14 cellular contexts compared by ENCODE assay signal in genomic region chr12:48489012-48489411, GRCh38. TPM values are rescaled to one million over a fixed set of nuclear protein-coding genes. Genes with fewer than 3 reads are reported as not detected.
A peak's percentile ranks its signal among the peaks of the same experiment; 100 is the strongest.
DNase-seq lines count a peak whose midpoint lies in the region; ATAC-seq and TF ChIP-seq lines count a peak whose summit lies in the region.
"Had no signal": no experiment of that assay in that cellular context is flagged by ENCODE, and none has a peak within 500 bp of the region (broad histone marks: within the 10 kb centered on the region; RNA-seq: fewer than 3 reads in every experiment).

No MANE protein-coding gene starts in this region.

- ATAC-seq in activated CD8-positive, alpha-beta T cell treated with anti-CD3 and anti-CD28 coated beads for 36 hours = peak; percentile 92
- ATAC-seq in activated CD8-positive, alpha-beta T cell treated with anti-CD3 and anti-CD28 coated beads, Interleukin-2, amount 10 ng/mL, durations not matched to agents 7 days and 5 days = no peak
- peak; percentile 86 for ATAC-seq in HG02623 (IDR thresholded peaks at IDR 0.05; ENCODE audit: unreplicated experiment)
- ATAC-seq: A549 had no signal

- no peak overlapping the region for H3K27ac Mint-ChIP-seq in activated CD8-positive, alpha-beta T cell treated with anti-CD3 and anti-CD28 coated beads for 36 hours
- H3K27ac Mint-ChIP-seq in activated CD8-positive, alpha-beta T cell treated with anti-CD3 and anti-CD28 coated beads, Interleukin-2, amount 10 ng/mL, durations not matched to agents 7 days and 5 days = no peak overlapping the region

- intact Hi-C loops in activated CD8-positive, alpha-beta T cell treated with anti-CD3 and anti-CD28 coated beads for 36 hours (cut with micrococcal nuclease) = no loop called here

- DNase-seq in activated CD8-positive, alpha-beta T cell treated with anti-CD3 and anti-CD28 coated beads for 36 hours = no peak
- no peak for DNase-seq in activated CD8-positive, alpha-beta T cell treated with anti-CD3 and anti-CD28 coated beads, Interleukin-2, amount 10 ng/mL, durations not matched to agents 7 days and 5 days
- DNase-seq in M059J (ENCODE audit: low read depth) (peak; percentile 21), smooth muscle cell (lab: John Stamatoyannopoulos, UW; ENCODE audit: unreplicated experiment) (no peak), G401 (ENCODE audit: low spot score) (no peak), retina (no peak), NCI-H1417 treated with DMSO at 0.1 percent for 48 hours (lab: John Stamatoyannopoulos, UW) (no peak)
- DNase-seq: NCI-H510A treated with DMSO at 0.1 percent for 48 hours, spleen, upper lobe of left lung had no signal

- no peaks in the 10 kb centered on the region for H3K27me3 ChIP-seq in smooth muscle cell (ENCODE audit: low read depth)
- H3K27me3 ChIP-seq: upper lobe of left lung had no signal

- in situ Hi-C loops in G401 (cut with HindIII; ENCODE audit: low sequenced_read_pairs) = no loop called here

- no peaks in the 10 kb centered on the region for H3K36me3 ChIP-seq in smooth muscle cell (ENCODE audit: low read depth)
- H3K36me3 ChIP-seq: spleen, upper lobe of left lung had no signal

- peak overlapping the region; percentile 66 for H3K4me2 ChIP-seq in smooth muscle cell
- H3K4me2 ChIP-seq: A549 had no signal

- TF ChIP-seq CTCF in activated CD8-positive, alpha-beta T cell treated with anti-CD3 and anti-CD28 coated beads for 36 hours (IDR thresholded peaks at IDR 0.05) = no peak
- no peak for TF ChIP-seq CTCF in smooth muscle cell (IDR thresholded peaks at IDR 0.05; ENCODE audit: borderline replicate concordance, insufficient read depth, poor library complexity, severe bottlenecking)

- H3F3A ChIP-seq in smooth muscle cell (ENCODE audit: low read depth) = no peaks in the 10 kb centered on the region

- no peaks in the 10 kb centered on the region for H3K79me2 ChIP-seq in smooth muscle cell (ENCODE audit: low read depth)

- POLR2A ChIA-PET in activated CD8-positive, alpha-beta T cell treated with anti-CD3 and anti-CD28 coated beads for 36 hours (lab: Charles Lee) = no interaction called here
- POLR2A ChIA-PET in activated CD8-positive, alpha-beta T cell treated with anti-CD3 and anti-CD28 coated beads, Interleukin-2, amount 10 ng/mL, durations not matched to agents 7 days and 5 days (lab: Charles Lee) = interaction anchor here (0.6 kb wide), 1 partner anchor 38 kb away, joined by 5 read pairs; no protein-coding TSS in a partner anchor

- H3K4me1 Mint-ChIP-seq in activated CD8-positive, alpha-beta T cell treated with anti-CD3 and anti-CD28 coated beads for 36 hours (ENCODE audit: low read depth) = peaks cover 6% of the 10 kb centered on the region
- H3K4me1 Mint-ChIP-seq in activated CD8-positive, alpha-beta T cell treated with anti-CD3 and anti-CD28 coated beads, Interleukin-2, amount 10 ng/mL, durations not matched to agents 7 days and 5 days (ENCODE audit: low read depth) = peaks cover 4% of the 10 kb centered on the region

- peak overlapping the region; percentile 91 for H2AFZ ChIP-seq in smooth muscle cell (ENCODE audit: low read depth)

- CTCF ChIA-PET in activated CD8-positive, alpha-beta T cell treated with anti-CD3 and anti-CD28 coated beads for 36 hours (lab: Charles Lee) = no interaction called here
- CTCF ChIA-PET in activated CD8-positive, alpha-beta T cell treated with anti-CD3 and anti-CD28 coated beads, Interleukin-2, amount 10 ng/mL, durations not matched to agents 7 days and 5 days (lab: Charles Lee) = interaction anchor here (1.5 kb wide), 1 partner anchor 129 kb away, joined by 6 read pairs; no protein-coding TSS in a partner anchor

- H3K4me3 ChIP-seq in smooth muscle cell = no peak overlapping the region
- H3K4me3 ChIP-seq: A549, spleen, upper lobe of left lung had no signal

- 8% methylated on average over 2 of the region's 2 CpGs for WGBS in smooth muscle cell (ENCODE audit: low lambda C conversion rate)

- peaks cover 2% of the 10 kb centered on the region for H3K4me1 ChIP-seq in smooth muscle cell (ENCODE audit: low read depth)
- H3K4me1 ChIP-seq: A549, spleen, upper lobe of left lung had no signal

- H3K36me3 Mint-ChIP-seq in activated CD8-positive, alpha-beta T cell treated with anti-CD3 and anti-CD28 coated beads for 36 hours (ENCODE audit: low read depth) = no peaks in the 10 kb centered on the region
- H3K36me3 Mint-ChIP-seq in activated CD8-positive, alpha-beta T cell treated with anti-CD3 and anti-CD28 coated beads, Interleukin-2, amount 10 ng/mL, durations not matched to agents 7 days and 5 days (ENCODE audit: low read depth) = no peaks in the 10 kb centered on the region

- H3K9me3 ChIP-seq in smooth muscle cell (replicated peaks; ENCODE audit: low read depth) = no peaks in the 10 kb centered on the region
- H3K9me3 ChIP-seq: A549, spleen, upper lobe of left lung had no signal

- peaks cover 4% of the 10 kb centered on the region for H3K27me3 Mint-ChIP-seq in activated CD8-positive, alpha-beta T cell treated with anti-CD3 and anti-CD28 coated beads for 36 hours
- peaks cover 2% of the 10 kb centered on the region for H3K27me3 Mint-ChIP-seq in activated CD8-positive, alpha-beta T cell treated with anti-CD3 and anti-CD28 coated beads, Interleukin-2, amount 10 ng/mL, durations not matched to agents 7 days and 5 days (ENCODE audit: low read depth)

- H3K27ac ChIP-seq in smooth muscle cell (ENCODE audit: low read depth) = peak overlapping the region; percentile 76
- H3K27ac ChIP-seq: A549, spleen, upper lobe of left lung had no signal

- H4K20me1 ChIP-seq in smooth muscle cell (ENCODE audit: low read depth) = no peaks in the 10 kb centered on the region

- H3K4me3 Mint-ChIP-seq in activated CD8-positive, alpha-beta T cell treated with anti-CD3 and anti-CD28 coated beads for 36 hours = no peak overlapping the region
- H3K4me3 Mint-ChIP-seq in activated CD8-positive, alpha-beta T cell treated with anti-CD3 and anti-CD28 coated beads, Interleukin-2, amount 10 ng/mL, durations not matched to agents 7 days and 5 days = no peak overlapping the region

- H3K9me3 Mint-ChIP-seq in activated CD8-positive, alpha-beta T cell treated with anti-CD3 and anti-CD28 coated beads for 36 hours = no peaks in the 10 kb centered on the region
- no peaks in the 10 kb centered on the region for H3K9me3 Mint-ChIP-seq in activated CD8-positive, alpha-beta T cell treated with anti-CD3 and anti-CD28 coated beads, Interleukin-2, amount 10 ng/mL, durations not matched to agents 7 days and 5 days (ENCODE audit: insufficient read depth)

- peak overlapping the region; percentile 21 for H3K9ac ChIP-seq in smooth muscle cell (ENCODE audit: low read depth)

RNA-seq across cellular contexts. Expression of gene C12orf54, which starts 6.7 kb away (rescaled TPM):
- not detected for total RNA-seq in activated CD8-positive, alpha-beta T cell treated with anti-CD3 and anti-CD28 coated beads for 36 hours
- total RNA-seq in activated CD8-positive, alpha-beta T cell treated with anti-CD3 and anti-CD28 coated beads, Interleukin-2, amount 10 ng/mL, durations not matched to agents 7 days and 5 days = not detected
- not detected in 2 replicates for total RNA-seq in M059J (2014; rRNA removed; shearing (Covaris generic))
- 0.45 TPM in 1 of 2 replicates, not detected in the other for total RNA-seq in smooth muscle cell
- 1.1 and 2.6 TPM in 2 replicates for polyA plus RNA-seq in smooth muscle cell
- not detected in 2 replicates for total RNA-seq in G401 (2014; rRNA removed; shearing (Covaris generic))
- total RNA-seq: cerebellum, kidney epithelial cell, spleen had no signal
- polyA plus RNA-seq: A549 had no signal

RNA-seq across cellular contexts. Expression of gene ANP32D, which starts 16.7 kb away (rescaled TPM):
- not detected for total RNA-seq in activated CD8-positive, alpha-beta T cell treated with anti-CD3 and anti-CD28 coated beads for 36 hours
- not detected for total RNA-seq in activated CD8-positive, alpha-beta T cell treated with anti-CD3 and anti-CD28 coated beads, Interleukin-2, amount 10 ng/mL, durations not matched to agents 7 days and 5 days
- total RNA-seq in M059J (2014; rRNA removed; shearing (Covaris generic)) = not detected in 2 replicates
- not detected in 2 replicates for total RNA-seq in smooth muscle cell
- not detected in 2 replicates for polyA plus RNA-seq in smooth muscle cell
- total RNA-seq in G401 (2014; rRNA removed; shearing (Covaris generic)) = not detected in 2 replicates
- total RNA-seq: cerebellum, kidney epithelial cell had no signal
- polyA plus RNA-seq: A549, spleen had no signal

RNA-seq across cellular contexts. Expression of gene OR8S1, which starts 36.4 kb away (rescaled TPM):
- total RNA-seq in activated CD8-positive, alpha-beta T cell treated with anti-CD3 and anti-CD28 coated beads for 36 hours = not detected
- total RNA-seq in activated CD8-positive, alpha-beta T cell treated with anti-CD3 and anti-CD28 coated beads, Interleukin-2, amount 10 ng/mL, durations not matched to agents 7 days and 5 days = not detected
- total RNA-seq in M059J (2014; rRNA removed; shearing (Covaris generic)) = not detected in 2 replicates
- total RNA-seq in smooth muscle cell = not detected in 2 replicates
- not detected in 2 replicates for polyA plus RNA-seq in smooth muscle cell
- total RNA-seq in G401 (2014; rRNA removed; shearing (Covaris generic)) = not detected in 2 replicates
- total RNA-seq: cerebellum, kidney epithelial cell, spleen, upper lobe of left lung had no signal
- polyA plus RNA-seq: A549, spleen had no signal
